In the genomic region with DNA sequence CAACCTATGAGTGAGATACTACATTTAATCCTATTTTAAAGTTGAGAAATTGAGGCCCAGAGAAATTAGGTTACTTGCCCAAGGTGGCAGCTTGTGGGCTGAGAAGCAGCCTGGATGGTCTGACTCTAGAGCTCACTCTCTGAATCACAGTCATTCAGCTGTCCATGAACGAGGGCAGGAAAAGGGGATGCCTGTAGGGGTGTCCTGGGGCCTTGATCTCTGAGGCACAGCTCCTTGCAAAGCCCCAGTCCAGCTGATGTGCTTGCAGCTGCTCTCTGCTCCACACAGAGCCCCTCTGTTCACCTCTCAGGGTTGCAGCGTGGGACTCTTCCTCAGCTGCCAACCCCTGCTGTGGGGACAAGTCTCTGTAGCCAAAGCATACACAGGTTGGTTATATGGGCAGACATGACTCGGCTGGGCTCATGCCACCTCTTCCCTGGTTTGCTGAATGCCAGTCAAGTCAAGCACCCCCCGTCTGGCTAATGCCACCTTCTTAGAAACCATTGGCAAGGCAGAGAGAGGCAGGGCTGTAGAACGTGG, we compare ENCODE assay signal across 23 cellular contexts. TPM values are rescaled to one million over a fixed set of nuclear protein-coding genes. Genes with fewer than 3 reads are reported as not detected.
"Had no signal": no experiment of that assay in that cellular context is flagged by ENCODE, and none has a peak within 500 bp of the region (broad histone marks: within the 10 kb centered on the region; RNA-seq: fewer than 3 reads in every experiment).

No MANE protein-coding gene starts in this region.

- DNase-seq: activated B cell treated with CpG ODN at 0.5 μM for 24 hours; activated CD4-positive, alpha-beta T cell treated with anti-CD3 and anti-CD28 coated beads for 36 hours; activated CD4-positive, alpha-beta T cell treated with anti-CD3 and anti-CD28 coated beads, Interleukin-2, amount 50 U/mL, for 4 hours; activated gamma-delta T cell treated with Interleukin-2 at 50 U/mL for 16 hours; activated T-cell treated with anti-CD3 and anti-CD28 coated beads, Interleukin-2, amount 50 U/mL, for 1 hour; central memory CD4-positive, alpha-beta T cell; effector memory CD8-positive, alpha-beta T cell; esophagus squamous epithelium; gastrocnemius medialis; hippocampal formation; midbrain; nephron progenitor cell; posterior cingulate gyrus; stimulated activated CD4-positive, alpha-beta T cell treated with anti-CD3 and anti-CD28 coated beads, Interleukin-4, amount 100 ng/mL, for 1 hour; stimulated activated naive CD4-positive, alpha-beta T cell; SW 1271; T-helper 17 cell; upper lobe of left lung had no signal

- H3K36me3 ChIP-seq: esophagus squamous epithelium, gastrocnemius medialis, thoracic aorta, upper lobe of left lung had no signal

- H3K4me3 ChIP-seq: esophagus squamous epithelium, gastrocnemius medialis, smooth muscle cell, thoracic aorta, upper lobe of left lung had no signal

- ATAC-seq: activated CD4-positive, alpha-beta T cell treated with anti-CD3 and anti-CD28 coated beads for 36 hours; gastrocnemius medialis; sciatic nerve; T-helper 17 cell had no signal

- H3K9me3 Mint-ChIP-seq: activated B cell treated with CpG ODN at 0.5 μM for 24 hours; activated naive CD4-positive, alpha-beta T cell treated with anti-CD3 and anti-CD28 coated beads, Interleukin-2, amount 50 U/mL, for 24 hours; brain; effector memory CD8-positive, alpha-beta T cell; nephron progenitor cell had no signal

- H3K9me3 ChIP-seq: esophagus squamous epithelium, gastrocnemius medialis, thoracic aorta, upper lobe of left lung had no signal

- H3K27ac ChIP-seq: esophagus squamous epithelium, gastrocnemius medialis, thoracic aorta, upper lobe of left lung had no signal

- H3K27me3 ChIP-seq: esophagus squamous epithelium, gastrocnemius medialis, upper lobe of left lung had no signal

- H3K4me3 Mint-ChIP-seq: activated B cell treated with CpG ODN at 0.5 μM for 24 hours; activated CD4-positive, alpha-beta T cell treated with anti-CD3 and anti-CD28 coated beads for 36 hours; activated naive CD4-positive, alpha-beta T cell treated with anti-CD3 and anti-CD28 coated beads, Interleukin-2, amount 50 U/mL, for 24 hours; brain; nephron progenitor cell; T-helper 17 cell had no signal

- H3K27me3 Mint-ChIP-seq: activated CD4-positive, alpha-beta T cell treated with anti-CD3 and anti-CD28 coated beads for 36 hours; activated naive CD4-positive, alpha-beta T cell treated with anti-CD3 and anti-CD28 coated beads, Interleukin-2, amount 50 U/mL, for 24 hours; brain; effector memory CD8-positive, alpha-beta T cell had no signal

- H3K36me3 Mint-ChIP-seq: activated naive CD4-positive, alpha-beta T cell treated with anti-CD3 and anti-CD28 coated beads, Interleukin-2, amount 50 U/mL, for 24 hours; brain had no signal

- H3K27ac Mint-ChIP-seq: activated B cell treated with CpG ODN at 0.5 μM for 24 hours; activated CD4-positive, alpha-beta T cell treated with anti-CD3 and anti-CD28 coated beads for 36 hours; brain; nephron progenitor cell; T-helper 17 cell had no signal

- H3K4me1 Mint-ChIP-seq: activated B cell treated with CpG ODN at 0.5 μM for 24 hours had no signal

RNA-seq across cellular contexts. Expression of a gene that starts 56.8 kb away (rescaled TPM):
- total RNA-seq: activated B cell treated with CpG ODN at 0.5 μM for 24 hours; activated CD4-positive, alpha-beta T cell treated with anti-CD3 and anti-CD28 coated beads for 36 hours; T-helper 17 cell had no signal
- polyA plus RNA-seq: smooth muscle cell had no signal
